11 cellular contexts compared by ENCODE assay signal in the genomic region with DNA sequence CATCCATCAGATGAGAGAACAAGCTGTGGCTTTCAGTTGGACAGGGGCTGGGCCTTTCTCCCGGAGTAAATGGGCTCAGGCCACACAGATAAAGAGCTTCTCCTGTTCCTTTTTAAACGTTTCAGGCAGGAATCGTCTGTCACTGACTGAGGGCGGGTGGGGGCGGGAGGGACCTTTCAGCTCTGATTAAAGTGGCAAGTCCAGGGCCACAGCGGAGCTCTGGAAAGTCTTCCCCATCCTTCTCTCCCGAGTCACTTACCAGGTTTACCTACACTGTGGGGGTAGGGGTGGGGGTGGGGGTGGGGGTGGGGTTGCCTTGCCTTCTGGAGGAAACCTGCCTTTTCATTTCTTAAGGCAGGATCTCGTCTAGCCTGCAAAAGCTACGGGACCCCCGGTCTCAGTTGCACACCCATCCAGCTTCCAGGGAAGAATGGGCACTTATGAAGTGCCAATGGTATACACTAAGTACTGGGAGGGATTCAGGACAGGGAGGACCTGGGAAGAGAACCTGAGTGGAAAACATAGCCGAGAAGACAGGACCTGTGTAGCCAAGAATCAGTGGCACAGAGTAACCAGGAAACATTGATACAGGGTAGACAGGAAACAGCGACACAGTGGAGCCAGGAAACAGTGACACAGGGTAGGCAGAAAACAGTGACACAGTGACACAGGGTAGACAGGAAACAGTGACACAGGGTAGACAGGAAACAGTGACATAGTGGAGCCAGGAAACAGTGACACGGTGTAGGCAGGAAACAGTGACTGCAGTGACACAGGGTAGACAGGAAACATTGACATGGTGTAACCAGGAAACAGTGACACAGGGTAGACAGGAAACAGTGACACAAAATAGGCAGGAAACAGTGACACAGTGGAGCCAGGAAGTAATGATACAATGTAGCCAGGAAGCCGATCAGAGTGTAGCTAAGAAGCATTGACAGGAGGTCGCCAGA.
DNase-seq lines count a peak whose midpoint lies in the region; ATAC-seq and TF ChIP-seq lines count a peak whose summit lies in the region.
"Had no signal": no experiment of that assay in that cellular context is flagged by ENCODE, and none has a peak within 500 bp of the region (broad histone marks: within the 10 kb centered on the region; RNA-seq: fewer than 3 reads in every experiment).

No MANE protein-coding gene starts in this region.

- no peak overlapping the region for H3K4me3 ChIP-seq in endodermal cell (ENCODE audit: low read length)
- H3K4me3 ChIP-seq in gastrocnemius medialis, result no peak overlapping the region

- intact Hi-C loops in gastrocnemius medialis (cut with DNase I; ENCODE audit: low total_unique reads), result no loop called here

- H3K36me3 ChIP-seq in endodermal cell (ENCODE audit: control insufficient read depth, insufficient read depth, low read length), result no peaks in the 10 kb centered on the region
- no peaks in the 10 kb centered on the region for H3K36me3 ChIP-seq in gastrocnemius medialis

- peak; percentile 2 for DNase-seq in activated naive CD4-positive, alpha-beta T cell treated with Interleukin-2 at 50 U/mL for 16 hours
- DNase-seq in activated naive CD4-positive, alpha-beta T cell (lab: John Stamatoyannopoulos, UW), result no peak
- no peak for DNase-seq in T-helper 17 cell
- DNase-seq in endodermal cell, result no peak
- DNase-seq in cerebellar cortex (ENCODE audit: low spot score), result no peak
- DNase-seq in pons (ENCODE audit: low spot score), result no peak
- no peak for DNase-seq in gastrocnemius medialis
- DNase-seq: hippocampal formation, NCI-H2081, T1000 had no signal

- H3K36me3 Mint-ChIP-seq in T-helper 17 cell (ENCODE audit: low read depth), result no peaks in the 10 kb centered on the region
- no peaks in the 10 kb centered on the region for H3K36me3 Mint-ChIP-seq in endodermal cell (ENCODE audit: low read depth)
- H3K36me3 Mint-ChIP-seq in stimulated activated naive CD8-positive, alpha-beta T cell treated with anti-CD3 and anti-CD28 coated beads, Interleukin-15, Interleukin-2, amounts not matched to agents 100 ng/mL and 50 ng/mL, for 24 hours (ENCODE audit: low read depth), result no peaks in the 10 kb centered on the region

- peaks cover 12% of the 10 kb centered on the region for H3K4me1 ChIP-seq in endodermal cell (ENCODE audit: control insufficient read depth, insufficient read depth, low read length)
- peaks cover 11% of the 10 kb centered on the region in 2 donors for H3K4me1 ChIP-seq in gastrocnemius medialis

- no peaks in the 10 kb centered on the region for H3K9me3 Mint-ChIP-seq in endodermal cell
- H3K9me3 Mint-ChIP-seq in stimulated activated naive CD8-positive, alpha-beta T cell treated with anti-CD3 and anti-CD28 coated beads, Interleukin-15, Interleukin-2, amounts not matched to agents 100 ng/mL and 50 ng/mL, for 24 hours, result peaks cover 8% of the 10 kb centered on the region

- TF ChIP-seq CTCF in endodermal cell (conservative IDR thresholded peaks at IDR 0.05) (no peak), gastrocnemius medialis (IDR thresholded peaks at IDR 0.05 in 4 of 5, conservative IDR thresholded peaks at IDR 0.05 in 1 of 5) (no peak)

- peaks cover 4% of the 10 kb centered on the region for H3K9me3 ChIP-seq in T-helper 17 cell (ENCODE audit: control insufficient read depth, low read length, poor library complexity, severe bottlenecking)
- H3K9me3 ChIP-seq in endodermal cell (ENCODE audit: control insufficient read depth, low read length), result no peaks in the 10 kb centered on the region
- no peaks in the 10 kb centered on the region for H3K9me3 ChIP-seq in gastrocnemius medialis

- H3K27ac Mint-ChIP-seq in T-helper 17 cell (peak overlapping the region; percentile 0), endodermal cell (peak overlapping the region; percentile 16)
- peak overlapping the region; percentile 90 for H3K27ac Mint-ChIP-seq in stimulated activated naive CD8-positive, alpha-beta T cell treated with anti-CD3 and anti-CD28 coated beads, Interleukin-15, Interleukin-2, amounts not matched to agents 100 ng/mL and 50 ng/mL, for 24 hours

- peaks cover 6% of the 10 kb centered on the region for H3K27me3 Mint-ChIP-seq in T-helper 17 cell
- peaks cover 16% of the 10 kb centered on the region for H3K27me3 Mint-ChIP-seq in endodermal cell (ENCODE audit: insufficient read depth)
- peaks cover 8% of the 10 kb centered on the region for H3K27me3 Mint-ChIP-seq in stimulated activated naive CD8-positive, alpha-beta T cell treated with anti-CD3 and anti-CD28 coated beads, Interleukin-15, Interleukin-2, amounts not matched to agents 100 ng/mL and 50 ng/mL, for 24 hours

- H3K9ac ChIP-seq in endodermal cell (ENCODE audit: extremely low read depth, low read length, poor library complexity, severe bottlenecking), result no peak overlapping the region

- peaks cover 8% of the 10 kb centered on the region for H3K4me1 Mint-ChIP-seq in T-helper 17 cell
- H3K4me1 Mint-ChIP-seq in endodermal cell, result peaks cover 24% of the 10 kb centered on the region
- peaks cover 23% of the 10 kb centered on the region for H3K4me1 Mint-ChIP-seq in stimulated activated naive CD8-positive, alpha-beta T cell treated with anti-CD3 and anti-CD28 coated beads, Interleukin-15, Interleukin-2, amounts not matched to agents 100 ng/mL and 50 ng/mL, for 24 hours (ENCODE audit: low read depth)

- TF ChIP-seq POLR2A in gastrocnemius medialis (IDR thresholded peaks at IDR 0.05), result no peak

- WGBS in endodermal cell (ENCODE audit: insufficient coverage in 1 of 2, insufficient read length in 1 of 2), 2 experiments, result 66 to 71% methylated on average over 13 to 14 of the region's 15 CpGs

- in situ Hi-C loops in gastrocnemius medialis (cut with MboI; ENCODE audit: low sequenced_read_pairs in 4 of 4), result loop anchor here in 1 of 4 donors (25.0 kb wide), 1 partner anchor 304 kb away; the partner anchor contains the start of gene ACTRT2

- H3K27me3 ChIP-seq in endodermal cell (ENCODE audit: control insufficient read depth, insufficient read depth, low read length, poor library complexity, severe bottlenecking) (peaks cover 32% of the 10 kb centered on the region), gastrocnemius medialis (peaks cover 44 to 59% (median 45%) of the 10 kb centered on the region in 3 donors)

- ATAC-seq in T-helper 17 cell (peak; percentile 88), gastrocnemius medialis (no peak)

- H3K27ac ChIP-seq in endodermal cell (ENCODE audit: low read depth, low read length) (no peak overlapping the region), gastrocnemius medialis (no peak overlapping the region)

- H3K4me3 Mint-ChIP-seq in T-helper 17 cell (no peak overlapping the region), endodermal cell (no peak overlapping the region)
- no peak overlapping the region for H3K4me3 Mint-ChIP-seq in stimulated activated naive CD8-positive, alpha-beta T cell treated with anti-CD3 and anti-CD28 coated beads, Interleukin-15, Interleukin-2, amounts not matched to agents 100 ng/mL and 50 ng/mL, for 24 hours

Comparison
In these comparisons a context has a peak if more than half of its experiments do, and no peak if none do; other contexts are left out.
1. H3K27ac Mint-ChIP-seq: peak in every context shown above with its lines; median percentile 90 in stimulated activated naive CD8-positive, alpha-beta T cell treated with anti-CD3 and anti-CD28 coated beads, Interleukin-15, Interleukin-2, amounts not matched to agents 100 ng/mL and 50 ng/mL, for 24 hours; 16 in endodermal cell; 0 in T-helper 17 cell.